In genomic region chr2:223837290-223838061, GRCh38 we compare ENCODE assay signal across 8 cellular contexts. TPM values are rescaled to one million over a fixed set of nuclear protein-coding genes. Genes with fewer than 3 reads are reported as not detected.
DNase-seq lines count a peak whose midpoint lies in the region; ATAC-seq lines count a peak whose summit lies in the region.

Gene AP1S3 (minus strand): TSS chr2:223837582. CDS start chr2:223837450, 132 bp downstream.

- H3K4me1 ChIP-seq in BLaER1: peaks cover 25% of the 10 kb centered on the region
- H3K4me1 ChIP-seq in duodenal mucosa (ENCODE audit: control insufficient read depth in 1 of 2, insufficient read depth in 2 of 2, low read length in 2 of 2): peaks cover 8 to 9% of the 10 kb centered on the region in 2 donors

- no peaks in the 10 kb centered on the region for H3K9me3 ChIP-seq in BLaER1
- H3K9me3 ChIP-seq in duodenal mucosa (ENCODE audit: control insufficient read depth in 1 of 2, low read length in 2 of 2): no peaks in the 10 kb centered on the region

- H3K36me3 ChIP-seq in BLaER1 (no peaks in the 10 kb centered on the region), duodenal mucosa (ENCODE audit: control insufficient read depth in 1 of 2, insufficient read depth in 2 of 2, low read length in 2 of 2) (no peaks in the 10 kb centered on the region)

- H3K27ac ChIP-seq in BLaER1 (peak within 1 kb of the TSS; percentile 62), duodenal mucosa (ENCODE audit: low read depth, low read length) (peak within 1 kb of the TSS; percentile 66)

- H3K4me2 ChIP-seq in BLaER1: peak within 1 kb of the TSS; percentile 95

- peak within 1 kb of the TSS; percentile 74 for H3K9ac ChIP-seq in BLaER1
- peak within 1 kb of the TSS; percentile 52 to 69 for H3K9ac ChIP-seq in duodenal mucosa (ENCODE audit: low read depth in 1 of 2, low read length in 2 of 2)

- ATAC-seq in GM19043 (IDR thresholded peaks at IDR 0.05; ENCODE audit: low read depth, unreplicated experiment) (peak; percentile 62), HG03280 (IDR thresholded peaks at IDR 0.05; ENCODE audit: unreplicated experiment) (peak; percentile 73)

- DNase-seq in NCI-H460 (ENCODE audit: extremely low read depth, low read depth) (no peak), lung microvascular endothelial cell (ENCODE audit: low read depth in 2 of 2) (peak; percentile 50 to 55)
- DNase-seq in activated CD4-positive, alpha-beta T cell treated with anti-CD3 and anti-CD28 coated beads, Interleukin-2, amount 50 U/mL, for 4 hours: peak; percentile 68 to 70
- DNase-seq in stimulated activated CD8-positive, alpha-beta memory T cell treated with anti-CD3 and anti-CD28 coated beads, Interleukin-12 subunit alpha, Interleukin-12 subunit beta, amount 100 ng/mL, for 1 hour (ENCODE audit: low read depth): peak; percentile 38

- H3K4me3 ChIP-seq in BLaER1 (peak within 1 kb of the TSS; percentile 81), duodenal mucosa (ENCODE audit: low read depth in 1 of 2, low read length in 2 of 2) (peak within 1 kb of the TSS; percentile 80 to 89)

- no peaks in the 10 kb centered on the region for H4K20me1 ChIP-seq in BLaER1

- H3K27me3 ChIP-seq in BLaER1 (no peaks in the 10 kb centered on the region), duodenal mucosa (ENCODE audit: control insufficient read depth in 1 of 2, insufficient read depth in 2 of 2, low read length in 2 of 2) (no peaks in the 10 kb centered on the region)

RNA-seq across cellular contexts. Expression of gene AP1S3, which starts in this region (rescaled TPM):
- 8.4 and 13.2 TPM in 2 replicates for total RNA-seq in NCI-H460 (2014; rRNA removed; shearing (Covaris generic))
- polyA plus RNA-seq in NCI-H460 (2014; cell fraction: nucleus; rRNA removed): 10.7 and 10.8 TPM in 2 replicates
- 1.6 and 2.2 TPM in 2 replicates for total RNA-seq in lung microvascular endothelial cell
